In the genomic region with DNA sequence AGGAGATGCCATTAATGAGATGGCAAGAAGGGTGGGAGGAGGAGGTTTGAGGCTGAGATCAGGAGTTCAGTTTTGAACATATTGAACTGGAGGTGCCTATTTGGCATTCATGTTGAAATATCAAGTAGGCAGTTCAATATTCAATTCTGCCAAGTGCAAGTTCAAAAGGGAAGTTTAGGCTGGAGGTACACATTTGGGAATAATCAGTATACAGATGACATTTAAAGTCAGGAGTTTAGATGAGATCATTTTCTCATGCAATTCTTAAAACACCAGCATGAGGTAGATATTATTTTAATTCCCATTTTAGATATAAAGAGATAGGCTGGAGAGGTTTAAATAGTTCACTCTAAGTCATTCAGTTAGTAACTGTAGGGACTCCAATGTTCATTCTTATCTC, we compare ENCODE assay signal across 1 cellular context.
TF ChIP-seq lines count a peak whose summit lies in the region.

No MANE protein-coding gene starts in this region.

TF ChIP-seq in HCT116, 20 proteins besides CTCF, POLR2A, EP300 and RAD21 (continued from another document):
- TF ChIP-seq, protein P1, sequence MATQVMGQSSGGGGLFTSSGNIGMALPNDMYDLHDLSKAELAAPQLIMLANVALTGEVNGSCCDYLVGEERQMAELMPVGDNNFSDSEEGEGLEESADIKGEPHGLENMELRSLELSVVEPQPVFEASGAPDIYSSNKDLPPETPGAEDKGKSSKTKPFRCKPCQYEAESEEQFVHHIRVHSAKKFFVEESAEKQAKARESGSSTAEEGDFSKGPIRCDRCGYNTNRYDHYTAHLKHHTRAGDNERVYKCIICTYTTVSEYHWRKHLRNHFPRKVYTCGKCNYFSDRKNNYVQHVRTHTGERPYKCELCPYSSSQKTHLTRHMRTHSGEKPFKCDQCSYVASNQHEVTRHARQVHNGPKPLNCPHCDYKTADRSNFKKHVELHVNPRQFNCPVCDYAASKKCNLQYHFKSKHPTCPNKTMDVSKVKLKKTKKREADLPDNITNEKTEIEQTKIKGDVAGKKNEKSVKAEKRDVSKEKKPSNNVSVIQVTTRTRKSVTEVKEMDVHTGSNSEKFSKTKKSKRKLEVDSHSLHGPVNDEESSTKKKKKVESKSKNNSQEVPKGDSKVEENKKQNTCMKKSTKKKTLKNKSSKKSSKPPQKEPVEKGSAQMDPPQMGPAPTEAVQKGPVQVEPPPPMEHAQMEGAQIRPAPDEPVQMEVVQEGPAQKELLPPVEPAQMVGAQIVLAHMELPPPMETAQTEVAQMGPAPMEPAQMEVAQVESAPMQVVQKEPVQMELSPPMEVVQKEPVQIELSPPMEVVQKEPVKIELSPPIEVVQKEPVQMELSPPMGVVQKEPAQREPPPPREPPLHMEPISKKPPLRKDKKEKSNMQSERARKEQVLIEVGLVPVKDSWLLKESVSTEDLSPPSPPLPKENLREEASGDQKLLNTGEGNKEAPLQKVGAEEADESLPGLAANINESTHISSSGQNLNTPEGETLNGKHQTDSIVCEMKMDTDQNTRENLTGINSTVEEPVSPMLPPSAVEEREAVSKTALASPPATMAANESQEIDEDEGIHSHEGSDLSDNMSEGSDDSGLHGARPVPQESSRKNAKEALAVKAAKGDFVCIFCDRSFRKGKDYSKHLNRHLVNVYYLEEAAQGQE (IDR thresholded peaks at IDR 0.05; ENCODE audit: low read depth) = no peak
- TF ChIP-seq SRF (IDR thresholded peaks at IDR 0.05; ENCODE audit: low read depth) (no peak), EZH2phosphoT487 (IDR thresholded peaks at IDR 0.05; ENCODE audit: borderline replicate concordance) (no peak), FOSL1 (IDR thresholded peaks at IDR 0.05; ENCODE audit: low read depth) (no peak)
- TF ChIP-seq, protein P2, sequence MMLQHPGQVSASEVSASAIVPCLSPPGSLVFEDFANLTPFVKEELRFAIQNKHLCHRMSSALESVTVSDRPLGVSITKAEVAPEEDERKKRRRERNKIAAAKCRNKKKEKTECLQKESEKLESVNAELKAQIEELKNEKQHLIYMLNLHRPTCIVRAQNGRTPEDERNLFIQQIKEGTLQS (IDR thresholded peaks at IDR 0.05) = no peak
